Comparison of ENCODE assay signal across 8 cellular contexts in genomic region chr12:48788852-48789775, GRCh38. TPM values are rescaled to one million over a fixed set of nuclear protein-coding genes. Genes with fewer than 3 reads are reported as not detected.
DNase-seq lines count a peak whose midpoint lies in the region; TF ChIP-seq lines count a peak whose summit lies in the region.

Gene ADCY6 (minus strand): TSS chr12:48789089. CDS start chr12:48783434, 5,655 bp downstream.

- H3K27ac Mint-ChIP-seq in chondrocyte (ENCODE audit: unreplicated experiment) = peak within 1 kb of the TSS; percentile 92

- TF ChIP-seq CTCF in chondrocyte (IDR thresholded peaks at IDR 0.05) = peak; percentile 24

- peak within 1 kb of the TSS; percentile 99 for H3K4me3 ChIP-seq in skeletal muscle satellite cell (ENCODE audit: low read length)

- DNase-seq in COR-L47 (lab: John Stamatoyannopoulos, UW) (peak; percentile 47), H4 (ENCODE audit: low spot score) (peak; percentile 38), OCI-M1 (lab: John Stamatoyannopoulos, UW) (peak; percentile 59), chondrocyte (ENCODE audit: low spot score) (no peak), islet precursor cell (peak; percentile 91), MV-4-11 (lab: John Stamatoyannopoulos, UW) (no peak)
- no peak for DNase-seq in activated CD8-positive, alpha-beta memory T cell treated with anti-CD3 and anti-CD28 coated beads for 24 hours

- no peaks in the 10 kb centered on the region for H3K36me3 ChIP-seq in skeletal muscle satellite cell (ENCODE audit: insufficient read depth, low read length)

- H3K4me3 Mint-ChIP-seq in chondrocyte (ENCODE audit: unreplicated experiment) = peak within 1 kb of the TSS; percentile 93

- peaks cover 38% of the 10 kb centered on the region for H3K4me1 Mint-ChIP-seq in chondrocyte (ENCODE audit: low read depth)

- no peaks in the 10 kb centered on the region for H3K9me3 Mint-ChIP-seq in chondrocyte (ENCODE audit: low read depth)

- H3K27me3 Mint-ChIP-seq in chondrocyte (ENCODE audit: low read depth) = no peaks in the 10 kb centered on the region

- H3K4me1 ChIP-seq in skeletal muscle satellite cell (ENCODE audit: control insufficient read depth, insufficient read depth, low read length) = peaks cover 13% of the 10 kb centered on the region

- H3K27me3 ChIP-seq in skeletal muscle satellite cell (ENCODE audit: control insufficient read depth, insufficient read depth, low read length) = no peaks in the 10 kb centered on the region

- H3K9ac ChIP-seq in skeletal muscle satellite cell (ENCODE audit: low read depth, low read length) = peak within 1 kb of the TSS; percentile 89

- H3K9me3 ChIP-seq in skeletal muscle satellite cell (replicated peaks; ENCODE audit: low read length) = no peaks in the 10 kb centered on the region

- H3K4me2 ChIP-seq in skeletal muscle satellite cell (ENCODE audit: low read length) = peak within 1 kb of the TSS; percentile 95

- no peaks in the 10 kb centered on the region for H3K36me3 Mint-ChIP-seq in chondrocyte (ENCODE audit: low read depth)

RNA-seq across cellular contexts. Expression of gene ADCY6, which starts in this region (rescaled TPM):
- 7.8 and 8.5 TPM in 2 replicates for total RNA-seq in H4 (2014; rRNA removed; shearing (Covaris generic))
- 54.9 to 57.6 TPM (median 57.2 TPM) in 3 replicates for total RNA-seq in chondrocyte
- 15.5 and 19.7 TPM in 2 replicates for total RNA-seq in skeletal muscle satellite cell (2012; rRNA removed)

Comparison
In these comparisons a context has a peak if more than half of its experiments do, and no peak if none do; other contexts are left out.
1. DNase-seq: peak in COR-L47 (single experiment), H4 (single experiment), OCI-M1 (single experiment) and islet precursor cell (single experiment); none in chondrocyte (single experiment), activated CD8-positive, alpha-beta memory T cell treated with anti-CD3 and anti-CD28 coated beads for 24 hours (single experiment) and MV-4-11 (single experiment).